Comparison of ENCODE assay signal across 1 cellular context in genomic region chr6:32192608-32193039, GRCh38.
A peak's percentile ranks its signal among the peaks of the same experiment; 100 is the strongest.
TF ChIP-seq lines count a peak whose summit lies in the region.

TSS of gene GPSM3 (minus strand) at chr6:32192643. CDS start at chr6:32192513, 130 bp downstream.

TF ChIP-seq in GM12878, 131 proteins besides CTCF, POLR2A, EP300 and RAD21 (continued from another document):
- TF ChIP-seq, protein P1, sequence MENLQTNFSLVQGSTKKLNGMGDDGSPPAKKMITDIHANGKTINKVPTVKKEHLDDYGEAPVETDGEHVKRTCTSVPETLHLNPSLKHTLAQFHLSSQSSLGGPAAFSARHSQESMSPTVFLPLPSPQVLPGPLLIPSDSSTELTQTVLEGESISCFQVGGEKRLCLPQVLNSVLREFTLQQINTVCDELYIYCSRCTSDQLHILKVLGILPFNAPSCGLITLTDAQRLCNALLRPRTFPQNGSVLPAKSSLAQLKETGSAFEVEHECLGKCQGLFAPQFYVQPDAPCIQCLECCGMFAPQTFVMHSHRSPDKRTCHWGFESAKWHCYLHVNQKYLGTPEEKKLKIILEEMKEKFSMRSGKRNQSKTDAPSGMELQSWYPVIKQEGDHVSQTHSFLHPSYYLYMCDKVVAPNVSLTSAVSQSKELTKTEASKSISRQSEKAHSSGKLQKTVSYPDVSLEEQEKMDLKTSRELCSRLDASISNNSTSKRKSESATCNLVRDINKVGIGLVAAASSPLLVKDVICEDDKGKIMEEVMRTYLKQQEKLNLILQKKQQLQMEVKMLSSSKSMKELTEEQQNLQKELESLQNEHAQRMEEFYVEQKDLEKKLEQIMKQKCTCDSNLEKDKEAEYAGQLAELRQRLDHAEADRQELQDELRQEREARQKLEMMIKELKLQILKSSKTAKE (IDR thresholded peaks at IDR 0.05; ENCODE audit: low read depth, poor library complexity, severe bottlenecking): peak; percentile 22
- TF ChIP-seq HCFC1 (IDR thresholded peaks at IDR 0.05; ENCODE audit: low read length) (no peak; the same call in 1 of the 2 replicates), SMAD1 (IDR thresholded peaks at IDR 0.05; ENCODE audit: low read depth, partially characterized antibody) (peak; percentile 71), POLR2AphosphoS2 (IDR thresholded peaks at IDR 0.05; ENCODE audit: low read depth, low read length) (peak; percentile 61; the same call in 1 of the 2 replicates)
TF ChIP-seq in GM12878: peak in this region for 30.
